Comparison of ENCODE assay signal across 8 cellular contexts in the genomic region with DNA sequence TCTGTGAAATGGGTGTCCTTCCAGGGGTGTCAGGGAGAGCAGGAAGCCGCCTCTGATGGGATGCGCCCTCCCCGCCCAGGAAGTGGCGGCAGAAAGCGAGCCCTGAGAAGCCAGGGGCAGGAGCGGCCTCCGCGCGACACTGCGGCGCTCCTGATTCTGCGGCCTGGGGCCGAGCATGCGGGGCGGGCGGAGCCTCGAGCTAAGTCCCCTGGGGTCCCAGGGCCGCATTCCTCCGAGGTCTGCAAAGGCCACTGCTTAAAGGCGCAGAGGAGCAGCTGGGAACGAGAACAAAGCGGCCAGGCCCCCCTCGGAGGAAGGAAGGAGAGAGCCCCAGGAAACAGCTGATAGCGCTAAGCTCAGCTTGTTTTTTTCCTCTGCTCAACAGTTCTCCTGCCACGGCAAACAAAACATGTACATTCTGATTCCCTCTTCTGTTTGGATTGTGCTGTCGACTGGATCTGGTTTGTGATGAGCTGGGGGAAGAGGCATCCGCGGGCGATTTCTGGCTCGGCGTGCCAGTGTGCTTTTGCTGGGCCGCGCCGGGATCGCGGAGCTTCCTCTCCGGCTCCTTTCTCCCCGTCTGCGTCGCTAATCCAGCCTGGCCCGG. TPM values are rescaled to one million over a fixed set of nuclear protein-coding genes. Genes with fewer than 3 reads are reported as not detected.
DNase-seq lines count a peak whose midpoint lies in the region; ATAC-seq and TF ChIP-seq lines count a peak whose summit lies in the region.

No MANE protein-coding gene starts in this region.

- 0 to 6% (median 1%) methylated on average over 27 to 41 of the region's 41 CpGs for WGBS in spleen, 5 donors

- intact Hi-C loops in spleen (cut with DNase I; ENCODE audit: low total_unique reads) = loop anchor here (10.0 kb wide), 1 partner anchor 78 kb away; the partner anchor contains the start of gene ATP1B3

- no peak for TF ChIP-seq CTCF in spleen (IDR thresholded peaks at IDR 0.05 in 8 of 11, conservative IDR thresholded peaks at IDR 0.05 in 3 of 11)

- ATAC-seq in GM21515 (IDR thresholded peaks at IDR 0.05; ENCODE audit: unreplicated experiment) = peak; percentile 26

- no peaks in the 10 kb centered on the region for H3K27me3 ChIP-seq in spleen (replicated peaks in 1 of 7)

- DNase-seq in AG08395 (ENCODE audit: low spot score) = peak; percentile 45
- DNase-seq in T-helper 22 cell (ENCODE audit: low read depth) = peak; percentile 17
- peak; percentile 34 for DNase-seq in cerebellar cortex (ENCODE audit: low spot score)
- DNase-seq in kidney glomerular epithelial cell (lab: John Stamatoyannopoulos, UW) = peak; percentile 53
- peak; percentile 89 for DNase-seq in spleen
- no peak for DNase-seq in RPMI8226
- DNase-seq in NCI-H748 (lab: John Stamatoyannopoulos, UW; ENCODE audit: unreplicated experiment) = no peak

- no peaks in the 10 kb centered on the region for H3K36me3 ChIP-seq in spleen

- H3K9me3 ChIP-seq in spleen = peaks cover 0 to 5% (median 0%) of the 10 kb centered on the region in 8 donors

- TF ChIP-seq POLR2A in spleen (IDR thresholded peaks at IDR 0.05) = no peak

- peaks cover 18 to 52% (median 30%) of the 10 kb centered on the region in 6 donors for H3K4me1 ChIP-seq in spleen

- peak overlapping the region; percentile 78 to 91 (median 87) for H3K27ac ChIP-seq in spleen

- H3K4me3 ChIP-seq in spleen = peak overlapping the region; percentile 26 to 68 (median 38)

RNA-seq across cellular contexts. Expression of gene GRK7, which starts 34.1 kb away (rescaled TPM):
- total RNA-seq in spleen = under 1 TPM in 3 of 7 donors, not detected in 4; 0.14 to 0.26 (median 0.20) TPM
- under 1 TPM in 2 of 3 donors, not detected in 1; 0.02 to 0.07 TPM for polyA plus RNA-seq in spleen

RNA-seq across cellular contexts. Expression of gene RNF7, which starts 59.2 kb away (rescaled TPM):
- total RNA-seq in spleen = 10 to 100 TPM; 42.5 to 66.1 (median 55.9) TPM
- 100 to 1,000 TPM in 2 of 3 donors, 10 to 100 TPM in 1; 93.9 to 117 (median 104) TPM for polyA plus RNA-seq in spleen

Comparison
In these comparisons a context has a peak if more than half of its experiments do, and no peak if none do; other contexts are left out.
1. DNase-seq: peak in AG08395 (single experiment), T-helper 22 cell (single experiment), cerebellar cortex (single experiment), kidney glomerular epithelial cell (single experiment) and spleen (single experiment); none in RPMI8226 (single experiment) and NCI-H748 (single experiment).